24 cellular contexts compared by ENCODE assay signal in genomic region chr1:183954496-183954895, GRCh38.
"Had no signal": no experiment of that assay in that cellular context is flagged by ENCODE, and none has a peak within 500 bp of the region (broad histone marks: within the 10 kb centered on the region; RNA-seq: fewer than 3 reads in every experiment).

No MANE protein-coding gene starts in this region.

- FAIRE-seq: endothelial cell of umbilical vein had no signal

- H3K36me3 ChIP-seq: thyroid gland had no signal

- H3K27me3 ChIP-seq: body of pancreas, thyroid gland had no signal

- DNase-seq: activated CD4-positive, alpha-beta T cell treated with anti-CD3 and anti-CD28 coated beads, Interleukin-2, amount 50 U/mL, for 1 hour; activated CD4-positive, CD25-positive, alpha-beta regulatory T cell treated with anti-CD3 and anti-CD28 coated beads, Interleukin-2, amount 50 U/mL, for 72 hours; activated CD8-positive, alpha-beta memory T cell treated with anti-CD3 and anti-CD28 coated beads, Interleukin-2, amount 50 U/mL, for 4 hours; activated gamma-delta T cell; activated T-cell treated with anti-CD3 and anti-CD28 coated beads, Interleukin-2, amount 50 U/mL, for 4 hours; amygdala; cerebellar nuclear complex; cortex of kidney; effector CD8-positive, alpha-beta T cell; foreskin melanocyte; glutamatergic neuron; hippocampal formation; islet precursor cell; retina; stimulated activated CD4-positive, alpha-beta T cell treated with anti-CD3 and anti-CD28 coated beads, Interleukin-12 subunit alpha, Interleukin-12 subunit beta, amount 100 ng/mL, for 4 hours; stimulated activated CD4-positive, alpha-beta T cell treated with anti-CD3 and anti-CD28 coated beads, Interleukin-1b, Interleukin-23, amount 100 ng/mL, for 48 hours; stimulated activated CD8-positive, alpha-beta memory T cell treated with anti-CD3 and anti-CD28 coated beads, Interleukin-4, amount 100 ng/mL, for 48 hours; stimulated activated naive CD4-positive, alpha-beta T cell; T-helper 2 cell; thyroid gland had no signal

- H3K9me3 ChIP-seq: body of pancreas, thyroid gland had no signal

- H3K4me3 ChIP-seq: body of pancreas, thyroid gland had no signal

- H3K27ac ChIP-seq: body of pancreas, thyroid gland had no signal

- ATAC-seq: activated T-cell treated with anti-CD3 and anti-CD28 coated beads, Interleukin-2, amount 50 U/mL, for 4 hours; body of pancreas; left lobe of liver had no signal

- H3K9me3 Mint-ChIP-seq: activated T-cell treated with anti-CD3 and anti-CD28 coated beads, Interleukin-2, amount 50 U/mL, for 4 hours had no signal

- H3K4me3 Mint-ChIP-seq: activated naive CD8-positive, alpha-beta T cell; activated T-cell treated with anti-CD3 and anti-CD28 coated beads, Interleukin-2, amount 50 U/mL, for 4 hours had no signal
